ENCODE assay signal across 8 cellular contexts in genomic region chr4:165327211-165328100, GRCh38. TPM values are rescaled to one million over a fixed set of nuclear protein-coding genes. Genes with fewer than 3 reads are reported as not detected.
DNase-seq lines count a peak whose midpoint lies in the region; ATAC-seq and TF ChIP-seq lines count a peak whose summit lies in the region.

Gene MSMO1 (plus strand): TSS chr4:165327669. CDS start chr4:165333371, 5,702 bp downstream.

- DNase-seq in CD14-positive monocyte (ENCODE audit: low spot score): peak; percentile 98
- peak; percentile 99 for DNase-seq in NCI-H748 (lab: John Stamatoyannopoulos, UW; ENCODE audit: unreplicated experiment)
- peak; percentile 97 for DNase-seq in activated CD4-positive, alpha-beta T cell treated with anti-CD3 and anti-CD28 coated beads, Interleukin-2, amount 50 U/mL, for 1 hour
- DNase-seq in dedifferentiated amniotic fluid mesenchymal stem cell (ENCODE audit: extremely low spot score): peak; percentile 100
- peak; percentile 100 for DNase-seq in left kidney (ENCODE audit: low read depth, low spot score)
- peak; percentile 97 to 98 for DNase-seq in stimulated activated CD4-positive, alpha-beta T cell treated with anti-CD3 and anti-CD28 coated beads, Interleukin-2, amount 100 ng/mL, for 24 hours

- H3K4me3 Mint-ChIP-seq in CD14-positive monocyte: no peak within 1 kb of the TSS

- ATAC-seq in GM19395 (IDR thresholded peaks at IDR 0.05; ENCODE audit: unreplicated experiment) (peak; percentile 97), HG03558 (IDR thresholded peaks at IDR 0.05; ENCODE audit: extremely low read depth, unreplicated experiment) (peak; percentile 99)

- H3K9me3 Mint-ChIP-seq in CD14-positive monocyte: no peaks in the 10 kb centered on the region

- intact Hi-C loops in CD14-positive monocyte (cut with micrococcal nuclease): loop anchor here (5.0 to 10.0 kb wide), 4 partner anchors 35 to 215 kb away; partner anchors contain the start of genes KLHL2 (in 2 of the 2) and TMEM192 (in 1 of the 2)

- no peaks in the 10 kb centered on the region for H3K27me3 Mint-ChIP-seq in CD14-positive monocyte (ENCODE audit: low read depth in 3 of 3)

- peak within 1 kb of the TSS in 1 of 7 donors; percentile 48 for H3K27ac Mint-ChIP-seq in CD14-positive monocyte

- TF ChIP-seq CTCF in CD14-positive monocyte (IDR thresholded peaks at IDR 0.05): no peak

- H3K36me3 Mint-ChIP-seq in CD14-positive monocyte: peaks cover 26 to 30% of the 10 kb centered on the region in 2 donors

- peaks cover 30% of the 10 kb centered on the region for H3K4me1 Mint-ChIP-seq in CD14-positive monocyte

RNA-seq across cellular contexts. Expression of gene MSMO1, which starts in this region (rescaled TPM):
- 1 to 10 TPM; 6.0 to 7.6 TPM for polyA plus RNA-seq in CD14-positive monocyte

Comparison
In these comparisons a context has a peak if more than half of its experiments do, and no peak if none do; other contexts are left out.
1. Peak in every context shown above with its lines: DNase-seq and ATAC-seq.